Comparison of ENCODE assay signal across 8 cellular contexts in the genomic region with DNA sequence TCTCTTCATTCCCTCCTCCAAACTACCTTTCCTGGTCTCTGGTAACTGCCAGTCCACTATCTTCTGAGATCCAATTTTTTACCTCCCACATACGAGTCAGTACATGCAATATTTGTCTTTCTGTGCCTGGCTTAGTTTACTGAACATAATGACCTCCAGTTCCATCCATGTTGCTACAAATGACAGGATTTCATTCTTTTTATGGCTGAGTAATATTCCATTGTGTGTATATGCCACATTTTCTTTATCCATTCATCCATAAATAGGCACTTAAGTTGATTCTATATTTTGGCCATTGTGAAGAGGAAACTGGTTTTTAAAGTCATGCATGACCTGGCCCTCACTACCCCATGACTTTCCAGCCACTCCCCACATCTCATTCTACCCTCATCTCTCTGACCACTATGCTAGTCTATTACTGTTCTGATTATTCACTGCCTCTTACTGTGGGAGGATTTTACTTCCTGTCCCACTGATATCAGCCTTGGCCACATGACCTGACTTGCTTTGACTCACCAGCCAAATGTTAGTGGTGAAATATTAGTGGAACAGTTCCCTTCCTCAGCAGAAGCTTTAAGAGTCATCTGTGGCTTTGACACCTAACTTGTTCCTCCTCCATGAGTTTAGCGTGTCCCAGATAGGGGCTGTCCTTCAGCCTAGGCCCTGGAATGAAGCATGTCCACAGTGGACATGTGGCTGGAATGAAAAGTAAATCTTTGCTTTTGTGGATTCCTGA. TPM values are rescaled to one million over a fixed set of nuclear protein-coding genes. Genes with fewer than 3 reads are reported as not detected.
DNase-seq lines count a peak whose midpoint lies in the region; ATAC-seq and TF ChIP-seq lines count a peak whose summit lies in the region.

No MANE protein-coding gene starts in this region.

- POLR2A ChIA-PET in AG04449 (lab: Yijun Ruan, JAX), result no interaction called here

- intact Hi-C loops in left cardiac atrium (cut with DNase I) (no loop called here), head of caudate nucleus (cut with DNase I) (no loop called here)

- no peaks in the 10 kb centered on the region for H3K27me3 ChIP-seq in Peyer's patch

- peaks cover 0 to 2% (median 0%) of the 10 kb centered on the region in 3 donors for H3K36me3 ChIP-seq in Peyer's patch

- no peak overlapping the region for H3K4me3 ChIP-seq in AG04449 (ENCODE audit: low read depth, low read length)
- H3K4me3 ChIP-seq in coronary artery, result no peak overlapping the region
- no peak overlapping the region for H3K4me3 ChIP-seq in Peyer's patch

- no peak for TF ChIP-seq POLR2A in Peyer's patch (IDR thresholded peaks at IDR 0.05)

- H3K9me3 ChIP-seq in Peyer's patch, result no peaks in the 10 kb centered on the region

- peak; percentile 36 for DNase-seq in AG04449 (ENCODE audit: low read depth, low spot score)
- peak; percentile 48 for DNase-seq in SKM-1 treated with dmso at 0.1 percent for 144 hours (lab: John Stamatoyannopoulos, UW; ENCODE audit: unreplicated experiment)
- no peak for DNase-seq in left cardiac atrium
- DNase-seq in coronary artery (ENCODE audit: low spot score), result no peak
- no peak for DNase-seq in Peyer's patch
- no peak for DNase-seq in head of caudate nucleus

- no peaks in the 10 kb centered on the region for H3K4me1 ChIP-seq in Peyer's patch

- CTCF ChIA-PET in AG04449 (lab: Yijun Ruan, JAX), result no interaction called here

- H3K27ac ChIP-seq in coronary artery, result no peak overlapping the region
- no peak overlapping the region for H3K27ac ChIP-seq in Peyer's patch

- TF ChIP-seq CTCF in AG04449 (IDR thresholded peaks at IDR 0.05; ENCODE audit: insufficient read depth, low read length, missing control alignments), result no peak
- TF ChIP-seq CTCF in coronary artery (IDR thresholded peaks at IDR 0.05), result no peak
- TF ChIP-seq CTCF in Peyer's patch (IDR thresholded peaks at IDR 0.05), result no peak

- ATAC-seq in GM18858 (IDR thresholded peaks at IDR 0.05; ENCODE audit: unreplicated experiment) (peak; percentile 88), HG02981 (IDR thresholded peaks at IDR 0.05; ENCODE audit: unreplicated experiment) (peak; percentile 85), left cardiac atrium (peak; percentile 71 to 90)

RNA-seq across cellular contexts. Expression of a gene that starts 52.2 kb away (rescaled TPM):
- total RNA-seq in left cardiac atrium (10 to 100 TPM; 19.9 to 30.5 TPM), Peyer's patch (10 to 100 TPM; 29.9 to 49.5 (median 34.6) TPM)

Comparison
In these comparisons a context has a peak if more than half of its experiments do, and no peak if none do; other contexts are left out.
1. DNase-seq: peak in AG04449 (single experiment) and SKM-1 treated with dmso at 0.1 percent for 144 hours (single experiment); none in left cardiac atrium (single experiment), coronary artery (single experiment), Peyer's patch (0 of 3) and head of caudate nucleus (0 of 42).
2. Peak in every context shown above with its lines, with median percentiles within 50 percentile points of each other: ATAC-seq.